ENCODE assay signal across 8 cellular contexts in the genomic region with DNA sequence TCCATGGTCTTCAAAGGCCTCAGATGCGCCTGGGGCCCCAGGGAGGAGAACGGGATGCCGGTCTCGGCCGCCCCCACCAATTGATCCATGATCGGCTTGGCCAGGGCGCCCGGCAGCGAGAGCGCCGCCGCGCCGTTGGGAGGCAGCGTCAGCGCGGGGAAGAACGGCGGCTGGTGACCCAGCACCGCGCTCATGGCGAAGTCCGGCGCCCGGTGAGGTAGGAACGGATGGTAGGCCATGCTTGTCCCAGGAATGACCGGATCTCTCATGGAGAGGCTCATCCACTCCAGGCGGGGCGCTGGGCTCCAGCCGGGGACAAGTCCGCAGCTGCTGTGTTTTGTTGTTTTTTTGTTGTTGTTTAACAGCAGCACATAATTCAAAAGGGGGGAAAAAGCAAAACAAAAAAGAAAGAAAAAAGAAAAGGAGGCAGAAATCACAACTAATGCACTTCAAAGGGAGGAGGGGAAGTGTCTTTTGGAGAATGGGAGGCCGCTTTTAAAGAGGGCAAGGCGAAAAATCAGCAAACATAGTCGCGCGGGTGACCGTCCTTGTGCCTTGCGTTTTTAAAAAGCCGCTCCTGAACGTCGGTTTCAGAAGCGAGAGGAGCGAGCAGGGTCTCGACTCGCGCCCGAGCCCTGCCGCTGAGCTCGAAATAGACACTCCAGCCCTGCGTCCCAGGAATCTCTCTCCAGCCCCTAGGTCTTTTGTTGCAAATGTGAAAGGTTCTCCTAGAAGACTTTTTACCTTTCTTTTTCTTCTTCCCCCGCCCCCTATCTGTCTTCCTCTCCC. TPM values are rescaled to one million over a fixed set of nuclear protein-coding genes. Genes with fewer than 3 reads are reported as not detected.
DNase-seq lines count a peak whose midpoint lies in the region; ATAC-seq and TF ChIP-seq lines count a peak whose summit lies in the region.

No MANE protein-coding gene starts in this region.

- TF ChIP-seq CTCF in AG04450 (IDR thresholded peaks at IDR 0.05; ENCODE audit: low read depth, low read length) (no peak), LNCaP clone FGC (IDR thresholded peaks at IDR 0.05; ENCODE audit: control insufficient read depth, extremely low read depth, insufficient read depth) (peak; percentile 32; the same call in 1 of the 2 replicates), lower lobe of right lung (IDR thresholded peaks at IDR 0.05) (no peak), upper lobe of right lung (IDR thresholded peaks at IDR 0.05) (no peak)

- CTCF ChIA-PET in AG04450 (lab: Charles Lee) = interaction anchor here (1.3 to 2.2 kb wide), 7 partner anchors 8 to 612 kb away, joined by 5 to 12 read pairs (median 6); no protein-coding TSS in a partner anchor

- H3K4me1 ChIP-seq in lower lobe of right lung (peaks cover 9% of the 10 kb centered on the region), upper lobe of right lung (no peaks in the 10 kb centered on the region)

- intact Hi-C loops in lower lobe of right lung (cut with DNase I) (no loop called here), upper lobe of right lung (cut with DNase I) (no loop called here)

- H3K27ac ChIP-seq in AG04450 (ENCODE audit: low read depth, low read length) (peak overlapping the region; percentile 98), caudate nucleus (ENCODE audit: low read depth, low read length) (peak overlapping the region; percentile 48), lower lobe of right lung (peak overlapping the region; percentile 90), upper lobe of right lung (peak overlapping the region; percentile 87)

- DNase-seq in AG04450 (ENCODE audit: low read depth, low spot score) (no peak), LNCaP clone FGC (ENCODE audit: low read depth) (no peak), caudate nucleus (lab: John Stamatoyannopoulos, UW) (no peak), lower lobe of right lung (no peak), upper lobe of right lung (no peak), EL (no peak), SKM-1 (lab: John Stamatoyannopoulos, UW; ENCODE audit: unreplicated experiment) (no peak)
- DNase-seq in activated CD4-positive, CD25-positive, alpha-beta regulatory T cell (lab: John Stamatoyannopoulos, UW) = no peak

- no peak for ATAC-seq in lower lobe of right lung
- ATAC-seq in upper lobe of right lung = no peak

- H3K27me3 ChIP-seq in AG04450 (ENCODE audit: control insufficient read depth, insufficient read depth, low read length) = no peaks in the 10 kb centered on the region
- H3K27me3 ChIP-seq in lower lobe of right lung (ENCODE audit: low read depth) = peaks cover 68% of the 10 kb centered on the region
- H3K27me3 ChIP-seq in upper lobe of right lung = peaks cover 52% of the 10 kb centered on the region

- peaks cover 7% of the 10 kb centered on the region for H3K36me3 ChIP-seq in lower lobe of right lung
- no peaks in the 10 kb centered on the region for H3K36me3 ChIP-seq in upper lobe of right lung

- POLR2A ChIA-PET in AG04450 (lab: Yijun Ruan, JAX) = interaction anchor here (0.8 to 4.8 kb wide), 16 partner anchors 7 to 1440 kb away, joined by 3 to 138 read pairs (median 8); no protein-coding TSS in a partner anchor

- H3K9me3 ChIP-seq in AG04450 (ENCODE audit: control insufficient read depth, insufficient read depth, low read length) = no peaks in the 10 kb centered on the region; the same call in 1 of the 2 replicates
- H3K9me3 ChIP-seq in lower lobe of right lung = no peaks in the 10 kb centered on the region
- H3K9me3 ChIP-seq in upper lobe of right lung = no peaks in the 10 kb centered on the region

- H3K4me3 ChIP-seq in AG04450 (ENCODE audit: low read depth, low read length) (peak overlapping the region; percentile 96), LNCaP clone FGC (ENCODE audit: low read depth, low read length) (peak overlapping the region; percentile 93), lower lobe of right lung (peak overlapping the region; percentile 66), upper lobe of right lung (peak overlapping the region; percentile 52)

RNA-seq across cellular contexts. Expression of a gene that starts 0.9 kb away (rescaled TPM):
- polyA plus RNA-seq in AG04450 (2011; rRNA removed) = 42.2 and 54.8 TPM in 2 replicates
- polyA minus RNA-seq in AG04450 (2011; rRNA and poly(A)+ RNA removed) = 73.0 and 74.6 TPM in 2 replicates
- 50.9 TPM for total RNA-seq in lower lobe of right lung
- 35.9 TPM for total RNA-seq in upper lobe of right lung

Comparison
In these comparisons a context has a peak if more than half of its experiments do, and no peak if none do; other contexts are left out.
1. H3K27ac ChIP-seq: peak in every context shown above with its lines; median percentile 98 in AG04450; 90 in lower lobe of right lung; 87 in upper lobe of right lung; 48 in caudate nucleus.